Comparison of ENCODE assay signal across 16 cellular contexts in the genomic region with DNA sequence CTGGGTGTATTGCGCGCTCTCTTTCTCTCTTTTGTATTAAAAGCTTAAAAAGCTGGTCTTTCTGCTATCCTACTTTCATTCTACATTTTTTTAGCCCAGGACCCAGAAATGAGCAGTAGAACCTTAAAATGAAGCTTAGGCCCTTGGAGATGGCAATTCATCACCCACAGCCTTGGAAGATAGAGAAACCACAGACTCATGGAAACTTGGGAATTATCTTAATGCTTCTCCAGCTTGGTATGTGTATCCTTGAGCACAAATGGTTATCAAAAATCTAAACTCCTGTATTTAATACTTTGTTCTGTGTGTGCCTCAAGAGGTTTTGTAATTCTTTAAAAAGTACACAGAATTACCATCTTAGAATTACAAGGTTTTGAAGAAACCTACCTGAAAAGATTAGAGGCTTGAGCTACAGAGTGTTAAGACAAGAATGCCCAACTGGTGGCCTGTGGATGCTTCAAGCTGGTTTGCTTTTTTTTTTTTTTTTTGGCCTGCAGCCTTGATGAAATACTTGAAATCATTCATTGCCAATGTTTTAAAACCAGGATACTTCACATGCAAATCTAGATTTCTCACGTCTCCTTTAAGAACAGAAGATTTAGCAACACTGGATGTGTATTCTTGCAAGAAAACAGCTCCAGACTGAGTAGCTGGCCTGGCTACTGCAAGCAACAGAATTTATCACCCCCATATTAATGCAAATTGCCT.
DNase-seq lines count a peak whose midpoint lies in the region; ATAC-seq and TF ChIP-seq lines count a peak whose summit lies in the region.
"Had no signal": no experiment of that assay in that cellular context is flagged by ENCODE, and none has a peak within 500 bp of the region (broad histone marks: within the 10 kb centered on the region; RNA-seq: fewer than 3 reads in every experiment).

No MANE protein-coding gene starts in this region.

- no peaks in the 10 kb centered on the region for H3K27me3 Mint-ChIP-seq in activated T-cell treated with anti-CD3 and anti-CD28 coated beads, Interleukin-2, amount 50 U/mL, for 72 hours (ENCODE audit: low read depth)
- no peaks in the 10 kb centered on the region for H3K27me3 Mint-ChIP-seq in WTC11 (ENCODE audit: low read depth)

- peaks cover 97% of the 10 kb centered on the region for H3K4me1 Mint-ChIP-seq in activated T-cell treated with anti-CD3 and anti-CD28 coated beads, Interleukin-2, amount 50 U/mL, for 72 hours (ENCODE audit: low read depth)
- peaks cover 62% of the 10 kb centered on the region for H3K4me1 Mint-ChIP-seq in WTC11

- CTCF ChIA-PET in WTC11 (lab: Charles Lee) = interaction anchor here (1.0 to 1.7 kb wide), 3 partner anchors 88 to 172 kb away, joined by 3 to 6 read pairs (median 6); no protein-coding TSS in a partner anchor

- no peaks in the 10 kb centered on the region for H3K27me3 ChIP-seq in thymus (ENCODE audit: control insufficient read depth, insufficient read depth)
- H3K27me3 ChIP-seq: gastrocnemius medialis, uterus had no signal

- POLR2A ChIA-PET in WTC11 (lab: Charles Lee) = no interaction called here

- no peak for ATAC-seq in activated T-cell treated with anti-CD3 and anti-CD28 coated beads, Interleukin-2, amount 50 U/mL, for 72 hours (replicated peaks in 1 of 2)
- ATAC-seq in WTC11 (no peak), HG03565 (IDR thresholded peaks at IDR 0.05; ENCODE audit: unreplicated experiment) (no peak), sciatic nerve (no peak)
- ATAC-seq: gastrocnemius medialis, HepG2 had no signal

- no peaks in the 10 kb centered on the region for H3K9me3 ChIP-seq in thymus (ENCODE audit: control insufficient read depth)
- H3K9me3 ChIP-seq: gastrocnemius medialis, uterus had no signal

- H3K36me3 Mint-ChIP-seq in activated T-cell treated with anti-CD3 and anti-CD28 coated beads, Interleukin-2, amount 50 U/mL, for 72 hours (ENCODE audit: insufficient read depth in 2 of 2) = peaks cover 2 to 7% of the 10 kb centered on the region in 2 donors
- no peaks in the 10 kb centered on the region for H3K36me3 Mint-ChIP-seq in WTC11
- H3K36me3 Mint-ChIP-seq: neural progenitor cell had no signal

- H3K4me3 ChIP-seq in thymus (ENCODE audit: low read length) = no peak overlapping the region
- H3K4me3 ChIP-seq: coronary artery, gastrocnemius medialis, neural progenitor cell, uterus had no signal

- H3K4me3 Mint-ChIP-seq in activated T-cell treated with anti-CD3 and anti-CD28 coated beads, Interleukin-2, amount 50 U/mL, for 72 hours = peak overlapping the region; percentile 53 to 69
- H3K4me3 Mint-ChIP-seq in WTC11 = no peak overlapping the region
- H3K4me3 Mint-ChIP-seq: neural progenitor cell had no signal

- H3K27ac ChIP-seq in thymus (ENCODE audit: low read depth) = peak overlapping the region; percentile 55
- H3K27ac ChIP-seq: coronary artery, gastrocnemius medialis, neural progenitor cell had no signal

- intact Hi-C loops in sciatic nerve (cut with DNase I) = no loop called here

- DNase-seq in activated T-cell treated with anti-CD3 and anti-CD28 coated beads, Interleukin-2, amount 50 U/mL, for 72 hours = no peak
- DNase-seq in activated T-cell treated with anti-CD3 and anti-CD28 coated beads, Interleukin-2, amount 50 U/mL, for 1 hour = no peak
- DNase-seq in WTC11 (ENCODE audit: low spot score) = no peak
- DNase-seq in fibroblast of gingiva (ENCODE audit: low read depth) = peak; percentile 68
- no peak for DNase-seq in central memory CD4-positive, alpha-beta T cell
- DNase-seq in sciatic nerve (ENCODE audit: low spot score) = no peak
- DNase-seq: gastrocnemius medialis, NCI-H1092 treated with DMSO at 0.1 percent for 48 hours, NCI-H446 treated with DMSO at 0.1 percent for 48 hours, RPMI8226, uterus had no signal

- H3K36me3 ChIP-seq in thymus (ENCODE audit: control insufficient read depth, insufficient read depth) = no peaks in the 10 kb centered on the region
- H3K36me3 ChIP-seq: gastrocnemius medialis, neural progenitor cell, uterus had no signal

- peak overlapping the region; percentile 82 for H3K27ac Mint-ChIP-seq in activated T-cell treated with anti-CD3 and anti-CD28 coated beads, Interleukin-2, amount 50 U/mL, for 72 hours
- peak overlapping the region; percentile 52; the same call in 1 of the 2 replicates for H3K27ac Mint-ChIP-seq in WTC11
- H3K27ac Mint-ChIP-seq: neural progenitor cell had no signal

- peaks cover 70% of the 10 kb centered on the region for H3K4me1 ChIP-seq in thymus (ENCODE audit: control insufficient read depth, insufficient read depth, low read length)

- 90% methylated on average over 3 of the region's 3 CpGs for WGBS in thymus

- no peaks in the 10 kb centered on the region for H3K9me3 Mint-ChIP-seq in activated T-cell treated with anti-CD3 and anti-CD28 coated beads, Interleukin-2, amount 50 U/mL, for 72 hours
- no peaks in the 10 kb centered on the region for H3K9me3 Mint-ChIP-seq in WTC11
- H3K9me3 Mint-ChIP-seq: neural progenitor cell had no signal

- TF ChIP-seq CTCF in WTC11 (IDR thresholded peaks at IDR 0.05) = no peak

TF ChIP-seq in WTC11, 78 proteins besides CTCF, POLR2A, EP300 and RAD21 (continues in another document):
- TF ChIP-seq NFE2L1 (CRISPR knock-in tag; IDR thresholded peaks at IDR 0.05) (no peak), MAX (CRISPR knock-in tag; IDR thresholded peaks at IDR 0.05) (no peak), ZNF396 (CRISPR knock-in tag; IDR thresholded peaks at IDR 0.05; ENCODE audit: borderline replicate concordance) (no peak), MYBL2 (CRISPR knock-in tag; IDR thresholded peaks at IDR 0.05) (no peak), ZBTB21 (CRISPR knock-in tag; IDR thresholded peaks at IDR 0.05; ENCODE audit: borderline replicate concordance) (no peak), ATF1 (CRISPR knock-in tag; IDR thresholded peaks at IDR 0.05) (no peak)
- TF ChIP-seq, protein P1, sequence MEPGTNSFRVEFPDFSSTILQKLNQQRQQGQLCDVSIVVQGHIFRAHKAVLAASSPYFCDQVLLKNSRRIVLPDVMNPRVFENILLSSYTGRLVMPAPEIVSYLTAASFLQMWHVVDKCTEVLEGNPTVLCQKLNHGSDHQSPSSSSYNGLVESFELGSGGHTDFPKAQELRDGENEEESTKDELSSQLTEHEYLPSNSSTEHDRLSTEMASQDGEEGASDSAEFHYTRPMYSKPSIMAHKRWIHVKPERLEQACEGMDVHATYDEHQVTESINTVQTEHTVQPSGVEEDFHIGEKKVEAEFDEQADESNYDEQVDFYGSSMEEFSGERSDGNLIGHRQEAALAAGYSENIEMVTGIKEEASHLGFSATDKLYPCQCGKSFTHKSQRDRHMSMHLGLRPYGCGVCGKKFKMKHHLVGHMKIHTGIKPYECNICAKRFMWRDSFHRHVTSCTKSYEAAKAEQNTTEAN (CRISPR knock-in tag; IDR thresholded peaks at IDR 0.05) = no peak
- TF ChIP-seq, protein P2, sequence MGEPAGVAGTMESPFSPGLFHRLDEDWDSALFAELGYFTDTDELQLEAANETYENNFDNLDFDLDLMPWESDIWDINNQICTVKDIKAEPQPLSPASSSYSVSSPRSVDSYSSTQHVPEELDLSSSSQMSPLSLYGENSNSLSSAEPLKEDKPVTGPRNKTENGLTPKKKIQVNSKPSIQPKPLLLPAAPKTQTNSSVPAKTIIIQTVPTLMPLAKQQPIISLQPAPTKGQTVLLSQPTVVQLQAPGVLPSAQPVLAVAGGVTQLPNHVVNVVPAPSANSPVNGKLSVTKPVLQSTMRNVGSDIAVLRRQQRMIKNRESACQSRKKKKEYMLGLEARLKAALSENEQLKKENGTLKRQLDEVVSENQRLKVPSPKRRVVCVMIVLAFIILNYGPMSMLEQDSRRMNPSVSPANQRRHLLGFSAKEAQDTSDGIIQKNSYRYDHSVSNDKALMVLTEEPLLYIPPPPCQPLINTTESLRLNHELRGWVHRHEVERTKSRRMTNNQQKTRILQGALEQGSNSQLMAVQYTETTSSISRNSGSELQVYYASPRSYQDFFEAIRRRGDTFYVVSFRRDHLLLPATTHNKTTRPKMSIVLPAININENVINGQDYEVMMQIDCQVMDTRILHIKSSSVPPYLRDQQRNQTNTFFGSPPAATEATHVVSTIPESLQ (CRISPR knock-in tag; IDR thresholded peaks at IDR 0.05) = no peak
- TF ChIP-seq, protein P3, sequence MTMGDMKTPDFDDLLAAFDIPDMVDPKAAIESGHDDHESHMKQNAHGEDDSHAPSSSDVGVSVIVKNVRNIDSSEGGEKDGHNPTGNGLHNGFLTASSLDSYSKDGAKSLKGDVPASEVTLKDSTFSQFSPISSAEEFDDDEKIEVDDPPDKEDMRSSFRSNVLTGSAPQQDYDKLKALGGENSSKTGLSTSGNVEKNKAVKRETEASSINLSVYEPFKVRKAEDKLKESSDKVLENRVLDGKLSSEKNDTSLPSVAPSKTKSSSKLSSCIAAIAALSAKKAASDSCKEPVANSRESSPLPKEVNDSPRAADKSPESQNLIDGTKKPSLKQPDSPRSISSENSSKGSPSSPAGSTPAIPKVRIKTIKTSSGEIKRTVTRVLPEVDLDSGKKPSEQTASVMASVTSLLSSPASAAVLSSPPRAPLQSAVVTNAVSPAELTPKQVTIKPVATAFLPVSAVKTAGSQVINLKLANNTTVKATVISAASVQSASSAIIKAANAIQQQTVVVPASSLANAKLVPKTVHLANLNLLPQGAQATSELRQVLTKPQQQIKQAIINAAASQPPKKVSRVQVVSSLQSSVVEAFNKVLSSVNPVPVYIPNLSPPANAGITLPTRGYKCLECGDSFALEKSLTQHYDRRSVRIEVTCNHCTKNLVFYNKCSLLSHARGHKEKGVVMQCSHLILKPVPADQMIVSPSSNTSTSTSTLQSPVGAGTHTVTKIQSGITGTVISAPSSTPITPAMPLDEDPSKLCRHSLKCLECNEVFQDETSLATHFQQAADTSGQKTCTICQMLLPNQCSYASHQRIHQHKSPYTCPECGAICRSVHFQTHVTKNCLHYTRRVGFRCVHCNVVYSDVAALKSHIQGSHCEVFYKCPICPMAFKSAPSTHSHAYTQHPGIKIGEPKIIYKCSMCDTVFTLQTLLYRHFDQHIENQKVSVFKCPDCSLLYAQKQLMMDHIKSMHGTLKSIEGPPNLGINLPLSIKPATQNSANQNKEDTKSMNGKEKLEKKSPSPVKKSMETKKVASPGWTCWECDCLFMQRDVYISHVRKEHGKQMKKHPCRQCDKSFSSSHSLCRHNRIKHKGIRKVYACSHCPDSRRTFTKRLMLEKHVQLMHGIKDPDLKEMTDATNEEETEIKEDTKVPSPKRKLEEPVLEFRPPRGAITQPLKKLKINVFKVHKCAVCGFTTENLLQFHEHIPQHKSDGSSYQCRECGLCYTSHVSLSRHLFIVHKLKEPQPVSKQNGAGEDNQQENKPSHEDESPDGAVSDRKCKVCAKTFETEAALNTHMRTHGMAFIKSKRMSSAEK (CRISPR knock-in tag; IDR thresholded peaks at IDR 0.05; ENCODE audit: borderline replicate concordance) = no peak
